ENCODE assay signal across 16 cellular contexts in the genomic region with DNA sequence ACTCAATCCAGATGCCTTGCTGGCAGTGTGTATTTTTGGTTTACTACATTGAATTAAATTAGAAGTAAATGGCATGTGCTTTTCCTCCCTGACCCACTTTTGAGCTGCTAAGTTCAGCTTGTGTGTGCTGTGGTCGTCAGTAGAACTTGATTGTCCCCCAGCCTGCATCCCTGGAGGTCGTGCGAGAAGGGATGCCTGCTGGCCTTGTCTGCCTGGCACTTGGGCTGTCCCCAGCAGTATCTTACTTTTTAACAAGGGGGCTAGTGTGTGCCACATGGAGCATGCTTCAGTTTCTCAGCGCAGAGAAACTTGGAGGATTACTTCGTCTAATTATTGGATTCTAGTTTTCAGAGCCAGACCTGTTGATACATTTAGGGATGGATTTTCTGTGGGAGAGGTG.
"Had no signal": no experiment of that assay in that cellular context is flagged by ENCODE, and none has a peak within 500 bp of the region (broad histone marks: within the 10 kb centered on the region; RNA-seq: fewer than 3 reads in every experiment).

No MANE protein-coding gene starts in this region.

- H3K27me3 ChIP-seq: dorsolateral prefrontal cortex, esophagus muscularis mucosa, foreskin keratinocyte, gastroesophageal sphincter, heart right ventricle, left lung had no signal

- H3K4me3 ChIP-seq: coronary artery, dorsolateral prefrontal cortex, esophagus muscularis mucosa, gastroesophageal sphincter, heart right ventricle, left lung, lower lobe of right lung had no signal

- H3K36me3 ChIP-seq: heart right ventricle, left lung, lower lobe of right lung had no signal

- H3K4me1 ChIP-seq: esophagus muscularis mucosa, foreskin keratinocyte, gastroesophageal sphincter, left lung, lower lobe of right lung had no signal

- DNase-seq: dermis blood vessel endothelial cell; dorsolateral prefrontal cortex; effector CD4-positive, alpha-beta T cell; effector memory CD4-positive, alpha-beta T cell; foreskin keratinocyte; heart right ventricle; hippocampal formation; left cardiac atrium; left lung; left ventricle myocardium superior; lower lobe of right lung; mesenchymal stem cell; midbrain had no signal

- H3K27ac ChIP-seq: coronary artery, dorsolateral prefrontal cortex, esophagus muscularis mucosa, foreskin keratinocyte, gastroesophageal sphincter, heart right ventricle, left lung, lower lobe of right lung had no signal

- H3K9me3 ChIP-seq: esophagus muscularis mucosa, gastroesophageal sphincter, heart right ventricle, left lung, lower lobe of right lung had no signal
